Comparison of ENCODE assay signal across 20 cellular contexts in the genomic region with DNA sequence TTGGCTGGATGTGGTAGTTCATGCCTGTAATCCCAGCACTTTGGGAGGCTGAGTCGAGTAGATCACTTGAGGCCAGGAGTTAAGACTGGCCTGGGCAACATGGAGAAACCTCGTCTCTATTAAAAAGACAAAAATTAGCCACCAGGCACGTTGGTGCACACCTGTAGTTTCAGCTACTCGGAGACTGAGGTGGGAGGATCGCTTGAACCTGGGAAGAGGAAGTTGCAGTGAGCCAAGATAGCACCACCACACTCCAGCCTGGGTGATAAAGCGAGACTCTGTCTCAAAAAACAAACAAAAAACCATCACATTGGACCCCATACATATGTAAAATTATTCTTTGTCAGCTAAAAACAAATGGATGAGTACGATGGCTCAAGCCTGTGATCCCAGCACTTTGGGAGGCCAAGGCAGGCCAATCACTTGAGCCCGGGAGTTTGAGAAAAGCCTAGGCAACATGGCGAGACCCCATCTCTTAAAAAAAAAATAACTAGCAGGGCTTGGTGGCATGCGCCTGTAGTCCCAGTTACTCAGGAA. TPM values are rescaled to one million over a fixed set of nuclear protein-coding genes. Genes with fewer than 3 reads are reported as not detected.
DNase-seq lines count a peak whose midpoint lies in the region; ATAC-seq, FAIRE-seq and TF ChIP-seq lines count a peak whose summit lies in the region.
"Had no signal": no experiment of that assay in that cellular context is flagged by ENCODE, and none has a peak within 500 bp of the region (broad histone marks: within the 10 kb centered on the region; RNA-seq: fewer than 3 reads in every experiment).

No MANE protein-coding gene starts in this region.

- TF ChIP-seq POLR2A in K562 (conservative IDR thresholded peaks at IDR 0.05) (no peak), erythroblast (IDR thresholded peaks at IDR 0.05; ENCODE audit: low read length) (no peak)

- intact Hi-C loops in K562 (cut with micrococcal nuclease): no loop called here

- 21% methylated on average over 10 of the region's 10 CpGs for WGBS in K562 (ENCODE audit: insufficient coverage, low coverage, missing lambda C conversion rate)

- H4K20me1 ChIP-seq in GM23338 (replicated peaks; ENCODE audit: insufficient read depth) (no peaks in the 10 kb centered on the region), K562 (replicated peaks; ENCODE audit: control insufficient read depth, insufficient read depth, low read length) (no peaks in the 10 kb centered on the region)

- H2AFZ ChIP-seq in GM23338: no peak overlapping the region
- peak overlapping the region; percentile 52; the same call in 1 of the 2 replicates for H2AFZ ChIP-seq in K562 (ENCODE audit: low read depth, low read length)

- no peak overlapping the region for H3K4me2 ChIP-seq in GM23338
- no peak overlapping the region for H3K4me2 ChIP-seq in K562 (ENCODE audit: insufficient read depth, low read length)

- TF ChIP-seq CTCF in GM23338 (conservative IDR thresholded peaks at IDR 0.05; ENCODE audit: low read depth in 2 of 2): no peak
- no peak for TF ChIP-seq CTCF in K562 (IDR thresholded peaks at IDR 0.05 in 2 of 3, conservative IDR thresholded peaks at IDR 0.05 in 1 of 3; ENCODE audit: insufficient read depth in 2 of 3, low read depth in 1 of 3, low read length in 3 of 3)
- TF ChIP-seq CTCF in nephron (IDR thresholded peaks at IDR 0.05; ENCODE audit: unreplicated experiment in 3 of 3): no peak
- no peak for TF ChIP-seq CTCF in thoracic aorta (IDR thresholded peaks at IDR 0.05)
- no peak for TF ChIP-seq CTCF in chondrocyte (IDR thresholded peaks at IDR 0.05)

- H3K4me3 ChIP-seq in GM23338 (no peak overlapping the region), K562 (no peak overlapping the region), thoracic aorta (no peak overlapping the region)

- in situ Hi-C loops in K562 (cut with MboI): no loop called here

- H3F3A ChIP-seq in GM23338 (replicated peaks; ENCODE audit: low read depth): no peaks in the 10 kb centered on the region

- no peaks in the 10 kb centered on the region for H3K9me2 ChIP-seq in GM23338 (ENCODE audit: insufficient read depth)

- H3K9me1 ChIP-seq in K562 (ENCODE audit: control insufficient read depth, insufficient read depth, low read length): no peaks in the 10 kb centered on the region

- no peak for TF ChIP-seq EP300 in K562 (IDR thresholded peaks at IDR 0.05; ENCODE audit: low read length)

- H3K4me3 Mint-ChIP-seq in GM23338 (no peak overlapping the region), nephron (no peak overlapping the region), chondrocyte (ENCODE audit: unreplicated experiment) (no peak overlapping the region)
- H3K4me3 Mint-ChIP-seq: CD4-positive, alpha-beta T cell had no signal

- ATAC-seq in GM23338 (no peak; the same call in 2 of the 3 replicates), K562 (no peak; the same call in 2 of the 3 replicates), thoracic aorta (ENCODE audit: insufficient number of reproducible peaks, low FRiP score, low read depth) (no peak), HG02885 (IDR thresholded peaks at IDR 0.05; ENCODE audit: poor library complexity, unreplicated experiment) (no peak), GM21529 (IDR thresholded peaks at IDR 0.05; ENCODE audit: unreplicated experiment) (no peak)

- DNase-seq in GM23338 (ENCODE audit: low spot score) (no peak), K562 (ENCODE audit: extremely low read depth in 1 of 4, low spot score in 3 of 4) (no peak), thoracic aorta (ENCODE audit: low spot score) (no peak), chondrocyte (ENCODE audit: low spot score) (no peak), erythroblast (lab: John Stamatoyannopoulos, UW) (no peak)
- DNase-seq: 8988T; BE2C; CD4-positive, alpha-beta T cell; DMS153; GF-D8; NCI-H1092 treated with DMSO at 0.1 percent for 48 hours; NCI-H2081; NCI-H2171 treated with DMSO at 0.1 percent for 48 hours; NCI-H446 treated with DMSO at 0.1 percent for 48 hours; NK-92 treated with Interleukin-12 subunit alpha and Interleukin-12 subunit beta, amount 100 ng/mL, for 24 hours; SIG-M5 had no signal

- POLR2A ChIA-PET in K562 (lab: Yijun Ruan, JAX): interaction anchor here (1.0 to 1.9 kb wide), 3 partner anchors 15 to 20 kb away, joined by 3 to 8 read pairs (median 7); no protein-coding TSS in a partner anchor

- H3K4me1 Mint-ChIP-seq in GM23338: peaks cover 13% of the 10 kb centered on the region; the same call in 2 of the 3 replicates
- peaks cover 49% of the 10 kb centered on the region for H3K4me1 Mint-ChIP-seq in nephron
- H3K4me1 Mint-ChIP-seq in chondrocyte (ENCODE audit: low read depth): peaks cover 41% of the 10 kb centered on the region

- H3K27me3 Mint-ChIP-seq in GM23338 (ENCODE audit: insufficient read depth, low read depth, poor library complexity): peaks cover 2% of the 10 kb centered on the region
- H3K27me3 Mint-ChIP-seq in nephron (ENCODE audit: low read depth): no peaks in the 10 kb centered on the region
- H3K27me3 Mint-ChIP-seq in chondrocyte (ENCODE audit: low read depth): no peaks in the 10 kb centered on the region
- H3K27me3 Mint-ChIP-seq: CD4-positive, alpha-beta T cell had no signal

- H3K9me3 ChIP-seq in K562 (replicated peaks; ENCODE audit: control insufficient read depth, insufficient read depth, low read depth, low read length): no peaks in the 10 kb centered on the region
- no peaks in the 10 kb centered on the region for H3K9me3 ChIP-seq in thoracic aorta
- H3K9me3 ChIP-seq: BE2C had no signal

- no peaks in the 10 kb centered on the region for H3K36me3 ChIP-seq in GM23338 (ENCODE audit: insufficient read depth)
- no peaks in the 10 kb centered on the region for H3K36me3 ChIP-seq in K562 (ENCODE audit: control insufficient read depth, insufficient read depth, low read length)
- H3K36me3 ChIP-seq in thoracic aorta: no peaks in the 10 kb centered on the region
- H3K36me3 ChIP-seq: BE2C had no signal

- H3K36me3 Mint-ChIP-seq in GM23338 (ENCODE audit: low read depth): no peaks in the 10 kb centered on the region
- H3K36me3 Mint-ChIP-seq in nephron (ENCODE audit: low read depth): peaks cover 3% of the 10 kb centered on the region
- no peaks in the 10 kb centered on the region for H3K36me3 Mint-ChIP-seq in chondrocyte (ENCODE audit: low read depth)

- H3K27ac ChIP-seq in GM23338 (ENCODE audit: low read depth): no peak overlapping the region
- no peak overlapping the region for H3K27ac ChIP-seq in K562 (ENCODE audit: extremely low read depth, low read depth, low read length)
- H3K27ac ChIP-seq in thoracic aorta: peak overlapping the region; percentile 48 to 96

- H3K9me3 Mint-ChIP-seq in GM23338 (no peaks in the 10 kb centered on the region), nephron (no peaks in the 10 kb centered on the region), chondrocyte (ENCODE audit: low read depth) (no peaks in the 10 kb centered on the region)
- H3K9me3 Mint-ChIP-seq: CD4-positive, alpha-beta T cell had no signal

- H3K27ac Mint-ChIP-seq in GM23338: 0 out of 2 replicates have a peak overlapping the region, but pooled peaks have one; percentile 58
- peak overlapping the region; percentile 54 to 82 (median 58) for H3K27ac Mint-ChIP-seq in nephron
- no peak overlapping the region for H3K27ac Mint-ChIP-seq in chondrocyte (ENCODE audit: unreplicated experiment)
- H3K27ac Mint-ChIP-seq: CD4-positive, alpha-beta T cell had no signal

- H3K27me3 ChIP-seq in GM23338 (ENCODE audit: insufficient read depth) (no peaks in the 10 kb centered on the region), K562 (ENCODE audit: control insufficient read depth in 2 of 2, insufficient read depth in 2 of 2, low read length in 2 of 2) (no peaks in the 10 kb centered on the region), thoracic aorta (replicated peaks; ENCODE audit: insufficient read depth) (no peaks in the 10 kb centered on the region)
- H3K27me3 ChIP-seq: BE2C had no signal

- no peak overlapping the region for H3K9ac ChIP-seq in K562 (ENCODE audit: insufficient read depth in 1 of 2, low read depth in 2 of 2, low read length in 2 of 2)

- no peak for TF ChIP-seq RAD21 in K562 (CRISPR knock-in tag; conservative IDR thresholded peaks at IDR 0.05 in 1 of 2, IDR thresholded peaks at IDR 0.05 in 1 of 2)

- H3K79me2 ChIP-seq in GM23338 (replicated peaks; ENCODE audit: insufficient read depth) (no peaks in the 10 kb centered on the region), K562 (ENCODE audit: control insufficient read depth, insufficient read depth, low read length) (no peaks in the 10 kb centered on the region)

- CTCF ChIA-PET in K562 (lab: Yijun Ruan, JAX; ENCODE audit: low intra/inter-chr PET ratio): interaction anchor here (1.0 kb wide), 1 partner anchor 17 kb away, joined by 4 read pairs; no protein-coding TSS in a partner anchor

- H3K4me1 ChIP-seq in GM23338 (ENCODE audit: insufficient read depth) (peaks cover 6% of the 10 kb centered on the region; the same call in 1 of the 2 replicates), K562 (replicated peaks in 1 of 2; ENCODE audit: control insufficient read depth in 2 of 2, insufficient read depth in 2 of 2, low read length in 2 of 2) (peaks cover 26 to 41% of the 10 kb centered on the region in 2 experiments), thoracic aorta (ENCODE audit: control insufficient read depth in 1 of 2, low read depth in 2 of 2) (peaks cover 29 to 44% of the 10 kb centered on the region in 2 donors)
- H3K4me1 ChIP-seq: BE2C had no signal

- FAIRE-seq in K562 (lab: Jason Lieb, UNC): peak; percentile 72
- FAIRE-seq: H1 had no signal

- BruUV-seq in K562 (replicated peaks; lab: Mats Ljungman, UMichigan): no TSS peak

RNA-seq across cellular contexts. Expression of a gene that starts 43.9 kb away (rescaled TPM):
- total RNA-seq in GM23338 (2014; rRNA removed; shearing (Covaris generic)): 26.3 and 29.6 TPM in 2 replicates
- polyA plus RNA-seq in GM23338 (2016; fragmentation: Nextera tagmentation; extraction: Ambion mirVana) (24.7 and 27.7 TPM in 2 replicates), K562 (2011; rRNA removed) (24.0 and 37.8 TPM in 2 replicates), K562 (2014; fragmentation: Illumina TruSeq; extraction: Trizol) (34.0 and 37.0 TPM in 2 replicates), K562 (2014; fragmentation: Nextera tagmentation; extraction: Ambion mirVana) (10 to 100 TPM; 20.2 to 23.7 TPM), K562 (2014; rRNA removed) (24.8 and 27.3 TPM in 2 replicates)
- 69.0 and 93.4 TPM in 2 replicates for total RNA-seq in K562 (2011; cell fraction: chromatin; rRNA removed; ENCODE audit: low replicate concordance)
- 30.0 and 30.2 TPM in 2 replicates for total RNA-seq in K562 (2011; cell fraction: nucleolus; rRNA removed)
- total RNA-seq in K562 (2011; cell fraction: nucleoplasm; rRNA removed): 42.2 and 56.2 TPM in 2 replicates
- total RNA-seq in K562 (2014; rRNA removed) (24.7 and 28.3 TPM in 2 replicates), K562 (2014; rRNA removed; fragmentation: Illumina TruSeq; extraction: Trizol) (31.5 and 41.1 TPM in 2 replicates), K562 (2015; rRNA removed; fragmentation: Illumina TruSeq; extraction: Trizol) (22.5 and 24.4 TPM in 2 replicates), K562 (2021) (22.7 and 24.2 TPM in 2 replicates), thoracic aorta (100 to 1,000 TPM; 103 to 194 TPM), chondrocyte (90.3 to 120 TPM (median 114 TPM) in 3 replicates)
- polyA plus RNA-seq in K562 (2011; cell fraction: cytosol; rRNA removed): 8.2 and 9.2 TPM in 2 replicates
- 21.7 and 22.5 TPM in 2 replicates for polyA plus RNA-seq in K562 (2011; cell fraction: nucleus; rRNA removed)
- 16.3 and 16.8 TPM in 2 replicates for polyA plus RNA-seq in K562 (2012)
- polyA minus RNA-seq in K562 (2011; rRNA and poly(A)+ RNA removed): 31.8 and 43.7 TPM in 2 replicates
- 12.8 and 24.0 TPM in 2 replicates for polyA minus RNA-seq in K562 (2011; cell fraction: cytosol; rRNA and poly(A)+ RNA removed)
- 12.5 and 22.5 TPM in 2 replicates for polyA minus RNA-seq in K562 (2011; cell fraction: nucleus; rRNA and poly(A)+ RNA removed)

Comparison
In these comparisons a context has a peak if more than half of its experiments do, and no peak if none do; other contexts are left out.
1. H3K27ac ChIP-seq: peak in thoracic aorta (2 of 2); none in GM23338 (single experiment) and K562 (single experiment).